ENCODE assay signal across 8 cellular contexts in the genomic region with DNA sequence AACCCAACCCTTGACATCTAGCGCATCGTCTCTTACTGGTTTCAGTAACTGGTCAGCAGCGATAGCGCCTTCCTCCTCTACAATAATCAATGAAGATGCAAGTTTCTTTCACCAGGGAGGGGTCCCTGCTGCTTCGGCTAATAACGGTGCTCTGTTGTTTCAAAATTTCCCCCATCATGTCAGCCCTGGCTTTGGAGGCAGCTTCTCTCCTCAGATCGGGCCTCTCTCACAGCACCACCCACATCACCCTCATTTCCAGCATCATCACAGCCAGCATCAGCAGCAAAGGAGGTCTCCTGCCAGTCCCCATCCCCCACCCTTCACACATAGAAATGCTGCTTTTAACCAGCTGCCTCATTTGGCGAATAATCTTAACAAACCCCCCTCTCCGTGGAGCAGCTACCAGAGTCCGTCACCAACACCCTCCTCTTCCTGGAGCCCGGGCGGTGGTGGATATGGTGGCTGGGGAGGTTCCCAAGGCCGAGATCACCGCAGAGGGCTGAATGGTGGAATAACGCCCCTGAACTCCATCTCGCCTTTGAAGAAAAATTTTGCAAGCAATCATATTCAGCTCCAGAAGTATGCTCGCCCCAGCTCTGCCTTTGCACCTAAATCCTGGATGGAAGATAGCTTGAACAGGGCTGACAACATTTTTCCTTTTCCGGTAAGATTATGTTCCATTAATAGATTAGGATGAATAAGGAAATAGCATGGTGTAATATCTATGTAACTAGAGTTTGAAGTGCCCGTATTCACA. TPM values are rescaled to one million over a fixed set of nuclear protein-coding genes. Genes with fewer than 3 reads are reported as not detected.
DNase-seq lines count a peak whose midpoint lies in the region; ATAC-seq and TF ChIP-seq lines count a peak whose summit lies in the region.

No MANE protein-coding gene starts in this region.

- H3K36me3 Mint-ChIP-seq in IgD-negative memory B cell = peaks cover 10% of the 10 kb centered on the region
- peaks cover 11% of the 10 kb centered on the region for H3K36me3 Mint-ChIP-seq in activated T-helper 2 cell treated with anti-CD3 and anti-CD28 coated beads, Interferon-gamma antibody, Interleukin-2, Interleukin-4, amounts not matched to agents 10 μg/mL and 5 μg/mL and 100 μg/mL, durations not matched to agents 14 hours and 24 hours and 36 hours (ENCODE audit: low read depth)

- POLR2A ChIA-PET in A673 (lab: Charles Lee; ENCODE audit: low non-redundant PET) = no interaction called here

- H3K36me3 ChIP-seq in A673 (ENCODE audit: insufficient read depth, low read length, poor library complexity, severe bottlenecking) = no peaks in the 10 kb centered on the region

- intact Hi-C loops in activated T-helper 2 cell treated with anti-CD3 and anti-CD28 coated beads, Interferon-gamma antibody, Interleukin-2, Interleukin-4, amounts not matched to agents 10 μg/mL and 5 μg/mL and 100 μg/mL, durations not matched to agents 14 hours and 24 hours and 36 hours (cut with micrococcal nuclease) = no loop called here
- intact Hi-C loops in right cardiac atrium (cut with DNase I) = loop anchor here (10.0 kb wide), 3 partner anchors 64 to 276 kb away; a partner anchor contains a TSS
- intact Hi-C loops in A673 (cut with micrococcal nuclease; ENCODE audit: unreplicated experiment) = no loop called here

- peak overlapping the region in 1 of 3 donors; percentile 14 for H3K27ac Mint-ChIP-seq in IgD-negative memory B cell
- no peak overlapping the region for H3K27ac Mint-ChIP-seq in activated T-helper 2 cell treated with anti-CD3 and anti-CD28 coated beads, Interferon-gamma antibody, Interleukin-2, Interleukin-4, amounts not matched to agents 10 μg/mL and 5 μg/mL and 100 μg/mL, durations not matched to agents 14 hours and 24 hours and 36 hours

- no peaks in the 10 kb centered on the region for H3K27me3 ChIP-seq in right cardiac atrium (ENCODE audit: control insufficient read depth, insufficient read depth)
- H3K27me3 ChIP-seq in A673 (replicated peaks; ENCODE audit: insufficient read depth, low read depth, low read length, poor library complexity) = peaks cover 31% of the 10 kb centered on the region

- H3K4me3 ChIP-seq in right cardiac atrium (ENCODE audit: low read length) = peak overlapping the region; percentile 86
- H3K4me3 ChIP-seq in A673 (ENCODE audit: low read depth, low read length, poor library complexity, severe bottlenecking) = no peak overlapping the region

- BruUV-seq in A673 (replicated peaks; lab: Mats Ljungman, UMichigan) = no TSS peak

- no peaks in the 10 kb centered on the region for H3K9me3 ChIP-seq in right cardiac atrium (ENCODE audit: control insufficient read depth, low read length)
- H3K9me3 ChIP-seq in A673 (ENCODE audit: low read depth, low read length, poor library complexity, severe bottlenecking) = no peaks in the 10 kb centered on the region

- peak overlapping the region; percentile 75 to 99 (median 92) for H3K4me3 Mint-ChIP-seq in IgD-negative memory B cell
- H3K4me3 Mint-ChIP-seq in activated T-helper 2 cell treated with anti-CD3 and anti-CD28 coated beads, Interferon-gamma antibody, Interleukin-2, Interleukin-4, amounts not matched to agents 10 μg/mL and 5 μg/mL and 100 μg/mL, durations not matched to agents 14 hours and 24 hours and 36 hours (ENCODE audit: low read depth) = peak overlapping the region; percentile 22

- H3K27ac ChIP-seq in right cardiac atrium (ENCODE audit: low read length) (peak overlapping the region; percentile 88), A673 (ENCODE audit: low read depth, low read length, poor library complexity, severe bottlenecking) (no peak overlapping the region)

- H3K27me3 Mint-ChIP-seq in IgD-negative memory B cell = peaks cover 4% of the 10 kb centered on the region
- no peaks in the 10 kb centered on the region for H3K27me3 Mint-ChIP-seq in activated T-helper 2 cell treated with anti-CD3 and anti-CD28 coated beads, Interferon-gamma antibody, Interleukin-2, Interleukin-4, amounts not matched to agents 10 μg/mL and 5 μg/mL and 100 μg/mL, durations not matched to agents 14 hours and 24 hours and 36 hours (ENCODE audit: low read depth)

- ATAC-seq in right cardiac atrium = peak in 1 of 2 donors; percentile 11

- CTCF ChIA-PET in A673 (lab: Charles Lee) = no interaction called here

- H3K4me1 Mint-ChIP-seq in IgD-negative memory B cell = peaks cover 40 to 61% (median 54%) of the 10 kb centered on the region in 3 donors
- peaks cover 48% of the 10 kb centered on the region for H3K4me1 Mint-ChIP-seq in activated T-helper 2 cell treated with anti-CD3 and anti-CD28 coated beads, Interferon-gamma antibody, Interleukin-2, Interleukin-4, amounts not matched to agents 10 μg/mL and 5 μg/mL and 100 μg/mL, durations not matched to agents 14 hours and 24 hours and 36 hours (ENCODE audit: low read depth)

- DNase-seq in C1 segment of cervical spinal cord (lab: John Stamatoyannopoulos, UW) (peak in 13 of 14 donors; percentile 33 to 80 (median 64)), right cardiac atrium (peak; percentile 36 to 67 (median 59)), retina (peak; percentile 70), A673 (ENCODE audit: low spot score) (no peak), HuH-7.5 (ENCODE audit: low spot score) (no peak), LoVo (ENCODE audit: low spot score) (no peak)
- DNase-seq in activated T-helper 2 cell treated with anti-CD3 and anti-CD28 coated beads, Interferon-gamma antibody, Interleukin-2, Interleukin-4, amounts not matched to agents 10 μg/mL and 5 μg/mL and 100 μg/mL, durations not matched to agents 14 hours and 24 hours and 36 hours (ENCODE audit: low spot score) = no peak

- WGBS in right cardiac atrium = 15% methylated on average over 19 of the region's 19 CpGs

- peaks cover 0 to 5% (median 2%) of the 10 kb centered on the region in 3 donors for H3K9me3 Mint-ChIP-seq in IgD-negative memory B cell
- no peaks in the 10 kb centered on the region for H3K9me3 Mint-ChIP-seq in activated T-helper 2 cell treated with anti-CD3 and anti-CD28 coated beads, Interferon-gamma antibody, Interleukin-2, Interleukin-4, amounts not matched to agents 10 μg/mL and 5 μg/mL and 100 μg/mL, durations not matched to agents 14 hours and 24 hours and 36 hours

- TF ChIP-seq CTCF in A673 (conservative IDR thresholded peaks at IDR 0.05; ENCODE audit: low read depth, low read length) = no peak

- H3K4me1 ChIP-seq in right cardiac atrium (ENCODE audit: control insufficient read depth, insufficient read depth, low read length) = peaks cover 6% of the 10 kb centered on the region
- H3K4me1 ChIP-seq in A673 (ENCODE audit: insufficient read depth, low read length, poor library complexity, severe bottlenecking) = no peaks in the 10 kb centered on the region

RNA-seq across cellular contexts. Expression of a gene that starts 2.2 kb away (rescaled TPM):
- 8.4 TPM for polyA plus RNA-seq in IgD-negative memory B cell
- total RNA-seq in activated T-helper 2 cell treated with anti-CD3 and anti-CD28 coated beads, Interferon-gamma antibody, Interleukin-2, Interleukin-4, amounts not matched to agents 10 μg/mL and 5 μg/mL and 100 μg/mL, durations not matched to agents 14 hours and 24 hours and 36 hours = 8.1 and 12.2 TPM in 2 replicates
- 100 to 1,000 TPM in 2 of 4 donors, 10 to 100 TPM in 2; 92.4 to 152 (median 98.8) TPM for total RNA-seq in right cardiac atrium
- polyA plus RNA-seq in right cardiac atrium = 23.9 TPM
- total RNA-seq in A673 (2021) = 1.6 and 2.2 TPM in 2 replicates

Comparison
In these comparisons a context has a peak if more than half of its experiments do, and no peak if none do; other contexts are left out.
1. DNase-seq: peak in C1 segment of cervical spinal cord (13 of 14), right cardiac atrium (3 of 3) and retina (single experiment); none in activated T-helper 2 cell treated with anti-CD3 and anti-CD28 coated beads, Interferon-gamma antibody, Interleukin-2, Interleukin-4, amounts not matched to agents 10 μg/mL and 5 μg/mL and 100 μg/mL, durations not matched to agents 14 hours and 24 hours and 36 hours (single experiment), A673 (single experiment), HuH-7.5 (single experiment) and LoVo (single experiment).
2. intact Hi-C loops: an anchor here in right cardiac atrium (10.0 kb wide); none called in activated T-helper 2 cell treated with anti-CD3 and anti-CD28 coated beads, Interferon-gamma antibody, Interleukin-2, Interleukin-4, amounts not matched to agents 10 μg/mL and 5 μg/mL and 100 μg/mL, durations not matched to agents 14 hours and 24 hours and 36 hours and A673.